In the genomic region with DNA sequence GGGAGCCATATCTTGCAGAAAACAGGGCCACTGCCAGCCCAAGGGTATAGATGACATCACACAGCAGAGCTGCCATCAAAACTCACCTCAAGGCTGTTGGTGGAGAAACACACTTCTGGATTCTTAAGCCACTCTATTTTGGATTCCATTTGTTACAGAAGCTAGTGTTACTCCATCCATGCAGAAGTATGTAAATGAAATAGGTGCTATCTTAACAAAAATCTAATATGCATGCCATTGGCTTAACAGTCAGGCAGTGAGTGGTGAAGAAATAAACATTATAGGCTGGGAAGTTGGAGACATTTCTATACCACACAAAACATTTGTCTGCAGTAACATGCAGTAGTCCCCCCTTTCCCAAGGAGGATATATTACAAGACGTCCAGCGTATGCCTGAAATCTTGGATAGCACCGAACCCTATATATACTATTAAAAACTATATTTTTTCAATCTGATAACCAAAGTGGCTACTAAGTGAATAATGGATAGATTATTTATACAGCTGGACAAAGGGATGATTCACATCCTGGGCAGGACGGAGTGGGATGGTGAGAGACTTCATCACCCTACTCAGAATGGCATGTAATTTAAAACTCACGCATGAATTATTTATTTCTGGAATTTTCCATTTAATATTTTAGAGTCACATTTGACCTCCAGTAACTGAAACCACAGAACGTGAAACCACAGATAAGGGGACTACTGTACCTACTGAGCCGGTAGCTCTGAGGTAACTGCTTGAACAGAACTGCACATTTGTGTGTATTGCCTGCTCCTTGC, we compare ENCODE assay signal across 15 cellular contexts.
DNase-seq lines count a peak whose midpoint lies in the region; ATAC-seq and TF ChIP-seq lines count a peak whose summit lies in the region.
"Had no signal": no experiment of that assay in that cellular context is flagged by ENCODE, and none has a peak within 500 bp of the region (broad histone marks: within the 10 kb centered on the region; RNA-seq: fewer than 3 reads in every experiment).

No MANE protein-coding gene starts in this region.

- H2AK5ac ChIP-seq in IMR-90 (ENCODE audit: low read depth, low read length): peak overlapping the region; percentile 79

- H2BK5ac ChIP-seq in IMR-90 (ENCODE audit: low read depth, low read length, poor library complexity, severe bottlenecking): peak overlapping the region; percentile 94

- DNase-seq in AG09319 (ENCODE audit: extremely low read depth, low read depth) (peak; percentile 51), IMR-90 (peak; percentile 96), amniotic stem cell (lab: John Stamatoyannopoulos, UW) (peak; percentile 43), glomerular visceral epithelial cell (ENCODE audit: extremely low spot score) (peak; percentile 90), left colon (no peak)
- DNase-seq in effector memory CD8-positive, alpha-beta T cell: no peak
- no peak for DNase-seq in activated T-helper 2 cell treated with anti-CD3 and anti-CD28 coated beads, Interferon-gamma antibody, Interleukin-2, Interleukin-4, amounts not matched to agents 10 μg/mL and 5 μg/mL and 100 μg/mL, durations not matched to agents 14 hours and 24 hours and 36 hours (ENCODE audit: low spot score)
- DNase-seq: activated CD8-positive, alpha-beta T cell treated with anti-CD3 and anti-CD28 coated beads for 36 hours; amygdala; C1 segment of cervical spinal cord; esophagus squamous epithelium; left ventricle myocardium inferior; NCI-H510A treated with DMSO at 0.1 percent for 48 hours; trophoblast cell had no signal

- intact Hi-C loops in IMR-90 (cut with micrococcal nuclease): loop anchor here (5.0 kb wide), 1 partner anchor 76 kb away; no protein-coding TSS in a partner anchor
- intact Hi-C loops in left colon (cut with DNase I, micrococcal nuclease): no loop called here
- intact Hi-C loops in activated T-helper 2 cell treated with anti-CD3 and anti-CD28 coated beads, Interferon-gamma antibody, Interleukin-2, Interleukin-4, amounts not matched to agents 10 μg/mL and 5 μg/mL and 100 μg/mL, durations not matched to agents 14 hours and 24 hours and 36 hours (cut with micrococcal nuclease): no loop called here

- TF ChIP-seq CTCF in AG09319 (IDR thresholded peaks at IDR 0.05; ENCODE audit: low read depth, low read length) (no peak), IMR-90 (conservative IDR thresholded peaks at IDR 0.05; ENCODE audit: low read depth, low read length) (no peak)

- dilution Hi-C loops in IMR-90 (cut with HindIII; ENCODE audit: low sequenced_read_pairs, unreplicated experiment): no loop called here

- no peak overlapping the region for H3K4me3 ChIP-seq in IMR-90 (ENCODE audit: insufficient read depth, low read depth, low read length)
- H3K4me3 ChIP-seq: esophagus squamous epithelium, left ventricle myocardium inferior had no signal

- peaks cover 13% of the 10 kb centered on the region for H3K4me1 ChIP-seq in IMR-90 (ENCODE audit: control insufficient read depth, insufficient read depth, low read length)
- H3K4me1 ChIP-seq: esophagus squamous epithelium, left ventricle myocardium inferior had no signal

- peak overlapping the region; percentile 51; the same call in 2 of the 3 replicates for H2BK15ac ChIP-seq in IMR-90 (ENCODE audit: low read depth, low read length)

- no peaks in the 10 kb centered on the region for H3K27me3 Mint-ChIP-seq in effector memory CD8-positive, alpha-beta T cell
- H3K27me3 Mint-ChIP-seq in activated T-helper 2 cell treated with anti-CD3 and anti-CD28 coated beads, Interferon-gamma antibody, Interleukin-2, Interleukin-4, amounts not matched to agents 10 μg/mL and 5 μg/mL and 100 μg/mL, durations not matched to agents 14 hours and 24 hours and 36 hours (ENCODE audit: low read depth): peaks cover 2% of the 10 kb centered on the region
- H3K27me3 Mint-ChIP-seq: activated CD8-positive, alpha-beta T cell treated with anti-CD3 and anti-CD28 coated beads for 36 hours had no signal

- no CpG with 5 or more reads among the region's 7 CpGs for WGBS in IMR-90 (ENCODE audit: extremely low coverage in 2 of 2, insufficient read length in 1 of 2), 2 experiments

- TF ChIP-seq RAD21 in IMR-90 (IDR thresholded peaks at IDR 0.05; ENCODE audit: low read length): no peak

- peak overlapping the region; percentile 69 for H3K4me2 ChIP-seq in IMR-90 (ENCODE audit: low read depth, low read length)

- peak overlapping the region; percentile 25 for H2AFZ ChIP-seq in IMR-90 (replicated peaks; ENCODE audit: low read length, poor library complexity)

- peaks cover 10% of the 10 kb centered on the region for H3K9me1 ChIP-seq in IMR-90 (ENCODE audit: insufficient read depth, low read length)

- H3K79me1 ChIP-seq in IMR-90 (ENCODE audit: low read depth in 1 of 2, low read length in 2 of 2): no peaks in the 10 kb centered on the region

- H3K56ac ChIP-seq in IMR-90 (ENCODE audit: extremely low read depth, insufficient read depth, low read length): no peak overlapping the region

- POLR2A ChIA-PET in IMR-90 (lab: Charles Lee; ENCODE audit: unreplicated experiment): no interaction called here

- H3K18ac ChIP-seq in IMR-90 (ENCODE audit: low read depth, low read length): peak overlapping the region; percentile 88

- no peak for TF ChIP-seq POLR2A in IMR-90 (IDR thresholded peaks at IDR 0.05; ENCODE audit: low read depth, low read length)

- H3K36me3 Mint-ChIP-seq in effector memory CD8-positive, alpha-beta T cell (ENCODE audit: insufficient read depth): no peaks in the 10 kb centered on the region
- no peaks in the 10 kb centered on the region for H3K36me3 Mint-ChIP-seq in activated T-helper 2 cell treated with anti-CD3 and anti-CD28 coated beads, Interferon-gamma antibody, Interleukin-2, Interleukin-4, amounts not matched to agents 10 μg/mL and 5 μg/mL and 100 μg/mL, durations not matched to agents 14 hours and 24 hours and 36 hours (ENCODE audit: low read depth)

- ATAC-seq in IMR-90 (ENCODE audit: low read depth): peak; percentile 88
- ATAC-seq in GM19395 (IDR thresholded peaks at IDR 0.05; ENCODE audit: unreplicated experiment): no peak
- ATAC-seq in effector memory CD8-positive, alpha-beta T cell (replicated peaks): no peak
- ATAC-seq in left colon: no peak
- ATAC-seq: activated CD8-positive, alpha-beta T cell treated with anti-CD3 and anti-CD28 coated beads for 36 hours had no signal

- H3K14ac ChIP-seq in IMR-90 (replicated peaks; ENCODE audit: low read depth, low read length): peak overlapping the region; percentile 87

- H2BK20ac ChIP-seq in IMR-90 (ENCODE audit: low read depth, low read length): peak overlapping the region; percentile 89

- no peak overlapping the region for H3K4me3 Mint-ChIP-seq in effector memory CD8-positive, alpha-beta T cell
- H3K4me3 Mint-ChIP-seq in activated T-helper 2 cell treated with anti-CD3 and anti-CD28 coated beads, Interferon-gamma antibody, Interleukin-2, Interleukin-4, amounts not matched to agents 10 μg/mL and 5 μg/mL and 100 μg/mL, durations not matched to agents 14 hours and 24 hours and 36 hours (ENCODE audit: low read depth): no peak overlapping the region
- H3K4me3 Mint-ChIP-seq: activated CD8-positive, alpha-beta T cell treated with anti-CD3 and anti-CD28 coated beads for 36 hours had no signal

- no TSS peak for BruUV-seq in IMR-90 (replicated peaks; lab: Mats Ljungman, UMichigan)

- no peaks in the 10 kb centered on the region for H3K36me3 ChIP-seq in IMR-90 (ENCODE audit: control insufficient read depth, insufficient read depth, low read length)
- H3K36me3 ChIP-seq: esophagus squamous epithelium, left ventricle myocardium inferior had no signal

- no peaks in the 10 kb centered on the region for H3K9me3 ChIP-seq in IMR-90 (ENCODE audit: control insufficient read depth, insufficient read depth, low read length)
- H3K9me3 ChIP-seq: esophagus squamous epithelium, left ventricle myocardium inferior had no signal

- peak overlapping the region; percentile 86 for H3K4ac ChIP-seq in IMR-90 (ENCODE audit: low read depth, low read length)

- H4K5ac ChIP-seq in IMR-90 (ENCODE audit: low read depth, low read length): peak overlapping the region; percentile 85

- H3K23ac ChIP-seq in IMR-90 (ENCODE audit: low read depth, low read length): peak overlapping the region; percentile 52; the same call in 1 of the 2 replicates

- no peaks in the 10 kb centered on the region for H3K27me3 ChIP-seq in IMR-90 (ENCODE audit: control insufficient read depth, insufficient read depth, low read length)
- H3K27me3 ChIP-seq: esophagus squamous epithelium had no signal

- H3K27ac ChIP-seq in IMR-90 (ENCODE audit: insufficient read depth, low read length): peak overlapping the region; percentile 75
- H3K27ac ChIP-seq: esophagus squamous epithelium, left ventricle myocardium inferior had no signal

- peak overlapping the region; percentile 97 for H2BK120ac ChIP-seq in IMR-90 (ENCODE audit: low read depth, low read length)

- in situ Hi-C loops in IMR-90 (cut with MboI; ENCODE audit: low sequenced_read_pairs): no loop called here

- H3K9me3 Mint-ChIP-seq in effector memory CD8-positive, alpha-beta T cell: no peaks in the 10 kb centered on the region
- H3K9me3 Mint-ChIP-seq in activated T-helper 2 cell treated with anti-CD3 and anti-CD28 coated beads, Interferon-gamma antibody, Interleukin-2, Interleukin-4, amounts not matched to agents 10 μg/mL and 5 μg/mL and 100 μg/mL, durations not matched to agents 14 hours and 24 hours and 36 hours: no peaks in the 10 kb centered on the region
- H3K9me3 Mint-ChIP-seq: activated CD8-positive, alpha-beta T cell treated with anti-CD3 and anti-CD28 coated beads for 36 hours had no signal

- H3K4me1 Mint-ChIP-seq in effector memory CD8-positive, alpha-beta T cell (ENCODE audit: low read depth in 2 of 2): no peaks in the 10 kb centered on the region
- H3K4me1 Mint-ChIP-seq in activated T-helper 2 cell treated with anti-CD3 and anti-CD28 coated beads, Interferon-gamma antibody, Interleukin-2, Interleukin-4, amounts not matched to agents 10 μg/mL and 5 μg/mL and 100 μg/mL, durations not matched to agents 14 hours and 24 hours and 36 hours (ENCODE audit: low read depth): no peaks in the 10 kb centered on the region

- no peak overlapping the region for H3K27ac Mint-ChIP-seq in effector memory CD8-positive, alpha-beta T cell
- H3K27ac Mint-ChIP-seq in activated T-helper 2 cell treated with anti-CD3 and anti-CD28 coated beads, Interferon-gamma antibody, Interleukin-2, Interleukin-4, amounts not matched to agents 10 μg/mL and 5 μg/mL and 100 μg/mL, durations not matched to agents 14 hours and 24 hours and 36 hours: no peak overlapping the region
- H3K27ac Mint-ChIP-seq: activated CD8-positive, alpha-beta T cell treated with anti-CD3 and anti-CD28 coated beads for 36 hours had no signal

- peak overlapping the region; percentile 64 for H4K91ac ChIP-seq in IMR-90 (ENCODE audit: insufficient read depth, low read depth, low read length)

- peak overlapping the region in 1 of 2 experiments; percentile 72; a peak in 2 of 4 replicates for H4K8ac ChIP-seq in IMR-90 (ENCODE audit: low read depth in 2 of 2, low read length in 2 of 2)

- H4K20me1 ChIP-seq in IMR-90 (ENCODE audit: insufficient read depth, low read length): no peaks in the 10 kb centered on the region

- peak overlapping the region; percentile 48 for H2AK9ac ChIP-seq in IMR-90 (replicated peaks; ENCODE audit: low read depth, low read length, poor library complexity)

- no peak overlapping the region for H3K9ac ChIP-seq in IMR-90 (ENCODE audit: low read depth, low read length)

- CTCF ChIA-PET in IMR-90 (lab: Yijun Ruan, JAX): no interaction called here

TF ChIP-seq in IMR-90, 13 proteins besides CTCF, POLR2A, EP300 and RAD21 (continues in another document):
- peak; percentile 36; the same call in 1 of the 2 replicates for TF ChIP-seq CEBPB (IDR thresholded peaks at IDR 0.05; ENCODE audit: low read depth, low read length)

Comparison
In these comparisons a context has a peak if more than half of its experiments do, and no peak if none do; other contexts are left out.
1. DNase-seq: peak in AG09319 (single experiment), IMR-90 (single experiment), amniotic stem cell (single experiment) and glomerular visceral epithelial cell (single experiment); none in effector memory CD8-positive, alpha-beta T cell (0 of 3), left colon (0 of 2) and activated T-helper 2 cell treated with anti-CD3 and anti-CD28 coated beads, Interferon-gamma antibody, Interleukin-2, Interleukin-4, amounts not matched to agents 10 μg/mL and 5 μg/mL and 100 μg/mL, durations not matched to agents 14 hours and 24 hours and 36 hours (single experiment).